ENCODE assay signal across 20 cellular contexts in genomic region chr12:116562090-116562489, GRCh38. TPM values are rescaled to one million over a fixed set of nuclear protein-coding genes. Genes with fewer than 3 reads are reported as not detected.
"Had no signal": no experiment of that assay in that cellular context is flagged by ENCODE, and none has a peak within 500 bp of the region (broad histone marks: within the 10 kb centered on the region; RNA-seq: fewer than 3 reads in every experiment).

No MANE protein-coding gene starts in this region.

- H3K27ac ChIP-seq: epithelial cell of prostate, esophagus muscularis mucosa, gastrocnemius medialis, lower lobe of right lung, ovary, right atrium auricular region had no signal

- H3K27me3 ChIP-seq: esophagus muscularis mucosa, gastrocnemius medialis, heart right ventricle, ovary, right atrium auricular region had no signal

- H3K9me3 Mint-ChIP-seq: effector memory CD8-positive, alpha-beta T cell had no signal

- DNase-seq: cortex of kidney; effector memory CD8-positive, alpha-beta T cell; gastrocnemius medialis; heart right ventricle; hypothalamus; islet precursor cell; lower lobe of right lung; naive thymus-derived CD4-positive, alpha-beta T cell; nucleus accumbens; ovary; small intestine; stimulated activated CD4-positive, alpha-beta T cell treated with anti-CD3 and anti-CD28 coated beads, Interleukin-12 subunit alpha, Interleukin-12 subunit beta, amount 100 ng/mL, for 4 hours; stimulated activated naive CD4-positive, alpha-beta T cell treated with Interleukin-2 at 50 U/mL for 16 hours; trophoblast cell had no signal

- H3K36me3 ChIP-seq: esophagus muscularis mucosa, gastrocnemius medialis, heart right ventricle, lower lobe of right lung, ovary, right atrium auricular region had no signal

- H3K27me3 Mint-ChIP-seq: effector memory CD8-positive, alpha-beta T cell had no signal

- H3K4me3 Mint-ChIP-seq: effector memory CD8-positive, alpha-beta T cell; neural crest cell had no signal

- H3K9me3 ChIP-seq: gastrocnemius medialis, ovary had no signal

- H3K4me3 ChIP-seq: esophagus muscularis mucosa, gastrocnemius medialis, heart right ventricle, lower lobe of right lung, ovary, right atrium auricular region had no signal

- ATAC-seq: effector memory CD8-positive, alpha-beta T cell; gastrocnemius medialis; heart right ventricle; left lobe of liver; lower lobe of right lung; naive thymus-derived CD4-positive, alpha-beta T cell had no signal

- H3K27ac Mint-ChIP-seq: effector memory CD8-positive, alpha-beta T cell had no signal

- FAIRE-seq: small intestine had no signal

RNA-seq across cellular contexts. Expression of gene MAP1LC3B2, which starts 2.9 kb away (rescaled TPM):
- total RNA-seq: left lobe of liver, urinary bladder had no signal
